Comparison of ENCODE assay signal across 8 cellular contexts in the genomic region with DNA sequence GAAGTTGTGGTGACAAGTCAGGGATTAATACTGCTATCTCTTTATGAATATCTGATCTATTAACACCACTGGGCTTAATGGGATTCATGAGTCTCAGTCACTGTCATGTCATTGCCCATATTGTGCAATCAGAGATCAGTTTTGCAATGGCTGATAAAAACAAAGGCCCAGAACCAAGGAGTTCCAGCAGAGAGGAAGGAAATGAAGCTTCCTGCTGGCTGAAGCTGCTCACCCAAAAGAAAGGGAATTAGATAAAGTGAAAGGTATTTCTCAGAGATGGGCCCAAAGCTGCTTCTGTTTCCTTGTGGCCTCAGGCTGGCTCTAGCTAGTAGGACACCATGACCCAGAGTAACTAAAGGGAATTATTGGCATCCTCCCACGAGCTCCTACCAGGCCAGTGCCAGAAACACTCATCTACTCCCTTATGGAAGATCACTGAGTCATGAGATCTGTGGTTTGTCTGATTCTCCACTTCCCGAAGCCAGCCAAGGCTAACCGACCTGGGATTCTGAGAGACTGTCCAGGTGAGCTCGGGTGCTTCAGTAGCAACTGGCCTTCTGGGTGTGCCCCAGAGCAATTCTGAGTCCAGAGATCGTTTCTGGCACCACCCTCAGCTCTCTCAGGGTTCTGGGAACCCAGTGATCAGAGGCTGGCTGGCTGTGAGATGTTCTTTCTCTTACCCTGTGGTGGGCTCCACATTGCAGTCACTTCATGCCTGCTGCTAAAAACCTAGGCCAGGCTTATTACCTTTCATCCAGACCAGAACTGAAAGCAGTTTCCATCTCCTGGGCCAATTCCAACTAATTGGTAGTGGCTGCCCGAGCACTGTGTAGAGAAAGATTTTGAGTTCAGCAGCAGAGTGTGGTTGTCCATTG.
DNase-seq lines count a peak whose midpoint lies in the region; ATAC-seq and TF ChIP-seq lines count a peak whose summit lies in the region.

No MANE protein-coding gene starts in this region.

- CTCF ChIA-PET in HCT116 (lab: Charles Lee): interaction anchor here (0.9 kb wide), 1 partner anchor 10 kb away, joined by 3 read pairs; no protein-coding TSS in a partner anchor

- no peak overlapping the region for H2AFZ ChIP-seq in HCT116 (ENCODE audit: low read depth, low read length, poor library complexity, severe bottlenecking)

- intact Hi-C loops in HCT116 (cut with micrococcal nuclease): no loop called here

- no peak overlapping the region for H3K9ac ChIP-seq in HCT116 (ENCODE audit: low read length)

- TF ChIP-seq CTCF in HCT116 (IDR thresholded peaks at IDR 0.05 in 2 of 3, conservative IDR thresholded peaks at IDR 0.05 in 1 of 3; ENCODE audit: borderline replicate concordance in 1 of 3, insufficient read depth in 1 of 3, low read depth in 2 of 3, low read length in 2 of 3): no peak

- peaks cover 5% of the 10 kb centered on the region for H3K9me3 Mint-ChIP-seq in T-helper 2 cell treated with Interferon-gamma antibody and Interleukin-4, amounts not matched to agents 5 μg/mL and 100 μg/mL, for 36 hours

- H3K9me2 ChIP-seq in HCT116 (ENCODE audit: insufficient read depth): no peaks in the 10 kb centered on the region

- H3K4me3 Mint-ChIP-seq in T-helper 2 cell treated with Interferon-gamma antibody and Interleukin-4, amounts not matched to agents 5 μg/mL and 100 μg/mL, for 36 hours: no peak overlapping the region

- no peak overlapping the region for H3K4me3 ChIP-seq in HCT116 (replicated peaks in 1 of 2; ENCODE audit: low read depth in 1 of 2, low read length in 2 of 2)

- RAD21 ChIA-PET in HCT116 (lab: Charles Lee; ENCODE audit: low non-redundant PET in 1 of 2, low total read pairs in 2 of 2, uncharacterized antibody in 2 of 2, unreplicated experiment in 2 of 2): no interaction called here

- no peaks in the 10 kb centered on the region for H3K27me3 ChIP-seq in HCT116 (ENCODE audit: insufficient read depth, low read length)

- H3K27ac ChIP-seq in HCT116 (ENCODE audit: low read depth, low read length): no peak overlapping the region

- H3K36me3 ChIP-seq in HCT116 (ENCODE audit: control insufficient read depth in 1 of 2, insufficient read depth in 2 of 2, low read length in 2 of 2): no peaks in the 10 kb centered on the region

- H3K27ac Mint-ChIP-seq in T-helper 2 cell treated with Interferon-gamma antibody and Interleukin-4, amounts not matched to agents 5 μg/mL and 100 μg/mL, for 36 hours: no peak overlapping the region

- no peaks in the 10 kb centered on the region for H3K79me2 ChIP-seq in HCT116 (ENCODE audit: insufficient read depth, low read length)

- no peaks in the 10 kb centered on the region for H4K20me1 ChIP-seq in HCT116 (ENCODE audit: insufficient read depth)

- H3K4me1 ChIP-seq in HCT116 (ENCODE audit: control insufficient read depth in 1 of 2, insufficient read depth in 2 of 2, low read length in 2 of 2): peaks cover 0 to 22% of the 10 kb centered on the region in 2 experiments; a peak in 2 of 4 replicates

- peak overlapping the region; percentile 26 for H3K4me2 ChIP-seq in HCT116 (ENCODE audit: low read length)

- BruUV-seq in HCT116 (replicated peaks; lab: Mats Ljungman, UMichigan): no TSS peak

- peaks cover 8% of the 10 kb centered on the region for H3K4me1 Mint-ChIP-seq in T-helper 2 cell treated with Interferon-gamma antibody and Interleukin-4, amounts not matched to agents 5 μg/mL and 100 μg/mL, for 36 hours (ENCODE audit: low read depth)

- TF ChIP-seq POLR2A in HCT116 (IDR thresholded peaks at IDR 0.05; ENCODE audit: borderline replicate concordance, extremely low read depth, insufficient read depth, insufficient read length): no peak

- peaks cover 4% of the 10 kb centered on the region for H3K27me3 Mint-ChIP-seq in T-helper 2 cell treated with Interferon-gamma antibody and Interleukin-4, amounts not matched to agents 5 μg/mL and 100 μg/mL, for 36 hours (ENCODE audit: low read depth)

- no peak for DNase-seq in HCT116 (ENCODE audit: low read depth, low spot score)
- DNase-seq in SW480 (ENCODE audit: low spot score): peak; percentile 90
- DNase-seq in fibroblast of the conjunctiva (ENCODE audit: low read depth): peak; percentile 31
- DNase-seq in pons (ENCODE audit: low spot score): peak; percentile 78
- no peak for DNase-seq in activated CD8-positive, alpha-beta memory T cell treated with anti-CD3 and anti-CD28 coated beads for 24 hours
- no peak for DNase-seq in T-helper 2 cell treated with Interferon-gamma antibody and Interleukin-4, amounts not matched to agents 5 μg/mL and 100 μg/mL, for 36 hours (ENCODE audit: low spot score)
- no peak for DNase-seq in mesenteric fat pad (ENCODE audit: low spot score)

- TF ChIP-seq RAD21 in HCT116 (IDR thresholded peaks at IDR 0.05; ENCODE audit: low read depth): no peak

- ATAC-seq in HCT116: 0 out of 2 replicates have a peak, but pooled peaks have one; percentile 27
- no peak for ATAC-seq in GM19397 (IDR thresholded peaks at IDR 0.05; ENCODE audit: unreplicated experiment)

- POLR2A ChIA-PET in HCT116 (lab: Charles Lee): no interaction called here

- no peaks in the 10 kb centered on the region for H3K9me3 ChIP-seq in HCT116 (ENCODE audit: control insufficient read depth in 1 of 2, insufficient read depth in 1 of 2, low read depth in 1 of 2, low read length in 2 of 2)

- H3K36me3 Mint-ChIP-seq in T-helper 2 cell treated with Interferon-gamma antibody and Interleukin-4, amounts not matched to agents 5 μg/mL and 100 μg/mL, for 36 hours (ENCODE audit: low read depth): peaks cover 2% of the 10 kb centered on the region

TF ChIP-seq in HCT116, 20 proteins besides CTCF, POLR2A, EP300 and RAD21:
- peak; percentile 91 for TF ChIP-seq CEBPB (IDR thresholded peaks at IDR 0.05; ENCODE audit: low read depth)
- TF ChIP-seq SP1 (IDR thresholded peaks at IDR 0.05; ENCODE audit: low read depth): peak; percentile 31; the same call in 1 of the 2 replicates
- TF ChIP-seq, protein P1, sequence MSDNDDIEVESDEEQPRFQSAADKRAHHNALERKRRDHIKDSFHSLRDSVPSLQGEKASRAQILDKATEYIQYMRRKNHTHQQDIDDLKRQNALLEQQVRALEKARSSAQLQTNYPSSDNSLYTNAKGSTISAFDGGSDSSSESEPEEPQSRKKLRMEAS (IDR thresholded peaks at IDR 0.05): no peak
- TF ChIP-seq TCF7L2 (IDR thresholded peaks at IDR 0.05; ENCODE audit: borderline replicate concordance, extremely low read depth, insufficient read depth, insufficient read length): no peak
- TF ChIP-seq CBX3 (IDR thresholded peaks at IDR 0.05; ENCODE audit: low read depth): no peak
- TF ChIP-seq YY1 (IDR thresholded peaks at IDR 0.05; ENCODE audit: extremely low read depth, insufficient replicate concordance, low read depth, low read length): no peak
TF ChIP-seq in HCT116: peak in this region for 2.

Comparison
In these comparisons a context has a peak if more than half of its experiments do, and no peak if none do; other contexts are left out.
1. DNase-seq: peak in SW480 (single experiment), fibroblast of the conjunctiva (single experiment) and pons (single experiment); none in HCT116 (single experiment), activated CD8-positive, alpha-beta memory T cell treated with anti-CD3 and anti-CD28 coated beads for 24 hours (single experiment), T-helper 2 cell treated with Interferon-gamma antibody and Interleukin-4, amounts not matched to agents 5 μg/mL and 100 μg/mL, for 36 hours (single experiment) and mesenteric fat pad (single experiment).